In genomic region chr15:101541501-101542292, GRCh38 we compare ENCODE assay signal across 1 cellular context.
TF ChIP-seq lines count a peak whose summit lies in the region.

No MANE protein-coding gene starts in this region.

TF ChIP-seq in H1, 55 proteins besides CTCF, POLR2A, EP300 and RAD21:
- TF ChIP-seq CHD1 (IDR thresholded peaks at IDR 0.05; ENCODE audit: low read depth, low read length) = no peak
- no peak for TF ChIP-seq SIRT6 (IDR thresholded peaks at IDR 0.05; ENCODE audit: low read length)
- TF ChIP-seq HDAC2 (IDR thresholded peaks at IDR 0.05; ENCODE audit: borderline replicate concordance in 1 of 2, low read depth in 2 of 2, low read length in 2 of 2) = no peak
- TF ChIP-seq JUN (IDR thresholded peaks at IDR 0.05; ENCODE audit: low read depth, low read length) = no peak
- no peak for TF ChIP-seq NANOG (IDR thresholded peaks at IDR 0.05; ENCODE audit: insufficient read depth, low read depth, low read length, poor library complexity, severe bottlenecking)
- no peak for TF ChIP-seq KDM5A (IDR thresholded peaks at IDR 0.05; ENCODE audit: low read length)
- no peak for TF ChIP-seq RBBP5 (IDR thresholded peaks at IDR 0.05; ENCODE audit: borderline replicate concordance, low read depth, low read length)
- TF ChIP-seq ATF2 (IDR thresholded peaks at IDR 0.05; ENCODE audit: low read length) = no peak
- TF ChIP-seq SUZ12 (IDR thresholded peaks at IDR 0.05; ENCODE audit: low read length) = no peak
- no peak for TF ChIP-seq YY1 (IDR thresholded peaks at IDR 0.05; ENCODE audit: low read depth, low read length)
- TF ChIP-seq CBX5 (IDR thresholded peaks at IDR 0.05; ENCODE audit: low read depth, low read length) = no peak
- no peak for TF ChIP-seq NRF1 (IDR thresholded peaks at IDR 0.05; ENCODE audit: low read depth, low read length)
- TF ChIP-seq TAF1 (IDR thresholded peaks at IDR 0.05; ENCODE audit: low read depth, low read length) = no peak
